9 cellular contexts compared by ENCODE assay signal in genomic region chr16:1152123-1152638, GRCh38. TPM values are rescaled to one million over a fixed set of nuclear protein-coding genes. Genes with fewer than 3 reads are reported as not detected.
DNase-seq lines count a peak whose midpoint lies in the region; ATAC-seq and TF ChIP-seq lines count a peak whose summit lies in the region.
"Had no signal": no experiment of that assay in that cellular context is flagged by ENCODE, and none has a peak within 500 bp of the region (broad histone marks: within the 10 kb centered on the region; RNA-seq: fewer than 3 reads in every experiment).

No MANE protein-coding gene starts in this region.

- H3K36me3 ChIP-seq in H7 (replicated peaks; ENCODE audit: control insufficient read depth, insufficient read depth, low read length), result no peaks in the 10 kb centered on the region
- H3K36me3 ChIP-seq: SJSA1 had no signal

- ATAC-seq in Right ventricle myocardium superior (ENCODE audit: poor library complexity), result peak; percentile 14
- ATAC-seq in SK-N-SH treated with all-trans-retinoic acid at 6 μM for 48 hours, result no peak
- ATAC-seq in GM21528 (IDR thresholded peaks at IDR 0.05; ENCODE audit: low FRiP score, unreplicated experiment), result no peak

- intact Hi-C loops in Right ventricle myocardium superior (cut with DNase I), result no loop called here

- CTCF ChIA-PET in GM10248 (lab: Yijun Ruan, JAX), result no interaction called here

- DNase-seq in H7, result no peak
- DNase-seq in activated CD8-positive, alpha-beta memory T cell treated with anti-CD3 and anti-CD28 coated beads for 24 hours, result peak; percentile 72
- no peak for DNase-seq in Right ventricle myocardium superior
- peak; percentile 45 to 47 for DNase-seq in stimulated activated CD4-positive, alpha-beta T cell treated with anti-CD3 and anti-CD28 coated beads, Interleukin-2, amount 100 ng/mL, for 24 hours
- DNase-seq in GM19240 (ENCODE audit: insufficient read length, low spot score), result no peak
- no peak for DNase-seq in GM10248 (ENCODE audit: extremely low spot score)

- peak overlapping the region; percentile 63 for H3K4me3 ChIP-seq in H7 (ENCODE audit: insufficient read depth, low read depth, low read length)
- H3K4me3 ChIP-seq: SJSA1 had no signal

- no peak for TF ChIP-seq CTCF in GM10248 (IDR thresholded peaks at IDR 0.05; ENCODE audit: control extremely low read depth, extremely low read depth, low read depth, missing control alignments)

- H3K27me3 ChIP-seq in H7 (ENCODE audit: control insufficient read depth, insufficient read depth, low read length), result no peaks in the 10 kb centered on the region

- POLR2A ChIA-PET in GM10248 (lab: Yijun Ruan, JAX), result no interaction called here

TF ChIP-seq in SK-N-SH treated with all-trans-retinoic acid at 6 μM for 48 hours, 23 proteins besides CTCF, POLR2A, EP300 and RAD21:
- TF ChIP-seq TCF4 (CRISPR knock-in tag; IDR thresholded peaks at IDR 0.05; ENCODE audit: borderline replicate concordance) (no peak), RARB (CRISPR knock-in tag; IDR thresholded peaks at IDR 0.05) (no peak), OSR1 (CRISPR knock-in tag; IDR thresholded peaks at IDR 0.05) (no peak), CREB5 (CRISPR knock-in tag; IDR thresholded peaks at IDR 0.05; ENCODE audit: low read depth) (no peak), GLIS3 (CRISPR knock-in tag; IDR thresholded peaks at IDR 0.05) (no peak), ZFP30 (CRISPR knock-in tag; IDR thresholded peaks at IDR 0.05) (no peak), TSHZ2 (CRISPR knock-in tag; IDR thresholded peaks at IDR 0.05) (no peak), ISL1 (CRISPR knock-in tag; IDR thresholded peaks at IDR 0.05) (no peak), BACH2 (CRISPR knock-in tag; IDR thresholded peaks at IDR 0.05; ENCODE audit: borderline replicate concordance) (no peak), ZNF8 (CRISPR knock-in tag; IDR thresholded peaks at IDR 0.05) (no peak), TOX (CRISPR knock-in tag; IDR thresholded peaks at IDR 0.05; ENCODE audit: borderline replicate concordance) (no peak), ZNF565 (CRISPR knock-in tag; conservative IDR thresholded peaks at IDR 0.05; ENCODE audit: low read depth) (no peak), CSRNP3 (CRISPR knock-in tag; IDR thresholded peaks at IDR 0.05) (no peak), SNAI2 (CRISPR knock-in tag; IDR thresholded peaks at IDR 0.05) (no peak), ZC3H10 (CRISPR knock-in tag; IDR thresholded peaks at IDR 0.05) (no peak)
- TF ChIP-seq, protein P1, sequence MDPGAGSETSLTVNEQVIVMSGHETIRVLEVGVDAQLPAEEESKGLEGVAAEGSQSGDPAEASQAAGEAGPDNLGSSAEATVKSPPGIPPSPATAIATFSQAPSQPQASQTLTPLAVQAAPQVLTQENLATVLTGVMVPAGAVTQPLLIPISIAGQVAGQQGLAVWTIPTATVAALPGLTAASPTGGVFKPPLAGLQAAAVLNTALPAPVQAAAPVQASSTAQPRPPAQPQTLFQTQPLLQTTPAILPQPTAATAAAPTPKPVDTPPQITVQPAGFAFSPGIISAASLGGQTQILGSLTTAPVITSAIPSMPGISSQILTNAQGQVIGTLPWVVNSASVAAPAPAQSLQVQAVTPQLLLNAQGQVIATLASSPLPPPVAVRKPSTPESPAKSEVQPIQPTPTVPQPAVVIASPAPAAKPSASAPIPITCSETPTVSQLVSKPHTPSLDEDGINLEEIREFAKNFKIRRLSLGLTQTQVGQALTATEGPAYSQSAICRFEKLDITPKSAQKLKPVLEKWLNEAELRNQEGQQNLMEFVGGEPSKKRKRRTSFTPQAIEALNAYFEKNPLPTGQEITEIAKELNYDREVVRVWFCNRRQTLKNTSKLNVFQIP (CRISPR knock-in tag; IDR thresholded peaks at IDR 0.05; ENCODE audit: borderline replicate concordance, low read depth), result no peak

RNA-seq across cellular contexts. Expression of gene CACNA1H, which starts 0.7 kb away (rescaled TPM):
- 24.8 and 27.3 TPM in 2 replicates for total RNA-seq in H7 (2014; rRNA removed; shearing (Covaris generic))
- total RNA-seq in Right ventricle myocardium superior, result 4.2 TPM
- total RNA-seq: SJSA1 had no signal

RNA-seq across cellular contexts. Expression of gene C1QTNF8, which starts 56.1 kb away (rescaled TPM):
- not detected in 2 replicates for total RNA-seq in H7 (2014; rRNA removed; shearing (Covaris generic))
- total RNA-seq in Right ventricle myocardium superior, result 0.13 TPM
- total RNA-seq: SJSA1 had no signal

Comparison
In these comparisons a context has a peak if more than half of its experiments do, and no peak if none do; other contexts are left out.
1. DNase-seq: peak in activated CD8-positive, alpha-beta memory T cell treated with anti-CD3 and anti-CD28 coated beads for 24 hours (single experiment) and stimulated activated CD4-positive, alpha-beta T cell treated with anti-CD3 and anti-CD28 coated beads, Interleukin-2, amount 100 ng/mL, for 24 hours (2 of 2); none in H7 (single experiment), Right ventricle myocardium superior (single experiment), GM19240 (single experiment) and GM10248 (single experiment).